8 cellular contexts compared by ENCODE assay signal in genomic region chr19:13154241-13154778, GRCh38. TPM values are rescaled to one million over a fixed set of nuclear protein-coding genes. Genes with fewer than 3 reads are reported as not detected.
DNase-seq lines count a peak whose midpoint lies in the region; ATAC-seq lines count a peak whose summit lies in the region.

No MANE protein-coding gene starts in this region.

- H3K4ac ChIP-seq in mesendoderm (ENCODE audit: low read depth, low read length): peak overlapping the region; percentile 89

- H3K27ac ChIP-seq in mesendoderm (ENCODE audit: low read depth, low read length): peak overlapping the region; percentile 93

- H2BK5ac ChIP-seq in mesendoderm (ENCODE audit: low read length): peak overlapping the region; percentile 93

- peak overlapping the region; percentile 1 for H2BK120ac ChIP-seq in mesendoderm (ENCODE audit: low read depth, low read length)

- intact Hi-C loops in activated CD4-positive, alpha-beta memory T cell treated with anti-CD3 and anti-CD28 coated beads for 36 hours (cut with micrococcal nuclease): loop anchor here (2.0 to 5.0 kb wide), 3 partner anchors 40 to 362 kb away; partner anchors contain the start of genes CALR and JUNB

- H3K4me3 Mint-ChIP-seq in activated CD4-positive, alpha-beta memory T cell treated with anti-CD3 and anti-CD28 coated beads for 36 hours: peak overlapping the region; percentile 99
- H3K4me3 Mint-ChIP-seq in effector memory CD8-positive, alpha-beta T cell: peak overlapping the region; percentile 94 to 99
- H3K4me3 Mint-ChIP-seq in stimulated activated naive B cell treated with anti-CD40 and anti-IgM and Interleukin-4, amounts not matched to agents 10 μg/mL and 1 μg/mL and 100 μg/mL, for 72 hours: peak overlapping the region; percentile 98 to 99

- H3K9me3 Mint-ChIP-seq in activated CD4-positive, alpha-beta memory T cell treated with anti-CD3 and anti-CD28 coated beads for 36 hours: no peaks in the 10 kb centered on the region
- no peaks in the 10 kb centered on the region for H3K9me3 Mint-ChIP-seq in effector memory CD8-positive, alpha-beta T cell
- H3K9me3 Mint-ChIP-seq in stimulated activated naive B cell treated with anti-CD40 and anti-IgM and Interleukin-4, amounts not matched to agents 10 μg/mL and 1 μg/mL and 100 μg/mL, for 72 hours: no peaks in the 10 kb centered on the region

- H3K4me2 ChIP-seq in mesendoderm (ENCODE audit: low read length): peak overlapping the region; percentile 66

- DNase-seq in NCI-H1105 treated with DMSO at 0.1 percent for 48 hours (lab: John Stamatoyannopoulos, UW): peak; percentile 27
- DNase-seq in NCI-H1105 (lab: John Stamatoyannopoulos, UW): no peak
- DNase-seq in NCI-H460 (ENCODE audit: extremely low read depth, low read depth): peak; percentile 78
- DNase-seq in activated CD4-positive, alpha-beta memory T cell treated with anti-CD3 and anti-CD28 coated beads for 36 hours: peak; percentile 87
- DNase-seq in effector memory CD8-positive, alpha-beta T cell: peak; percentile 28 to 38 (median 28)
- peak; percentile 72 for DNase-seq in mesendoderm
- DNase-seq in stimulated activated naive B cell treated with anti-CD40 and anti-IgM and Interleukin-4, amounts not matched to agents 10 μg/mL and 1 μg/mL and 100 μg/mL, for 72 hours: peak; percentile 72

- no peaks in the 10 kb centered on the region for H3K36me3 ChIP-seq in mesendoderm (ENCODE audit: control insufficient read depth, insufficient read depth, low read length)

- H2BK15ac ChIP-seq in mesendoderm (replicated peaks; ENCODE audit: low read depth): no peak overlapping the region

- no peaks in the 10 kb centered on the region for H3K27me3 ChIP-seq in mesendoderm (ENCODE audit: insufficient read depth, low read length, poor library complexity)

- H3K79me2 ChIP-seq in mesendoderm (ENCODE audit: control insufficient read depth, insufficient read depth, low read length): peaks cover 27% of the 10 kb centered on the region

- H3K27ac Mint-ChIP-seq in activated CD4-positive, alpha-beta memory T cell treated with anti-CD3 and anti-CD28 coated beads for 36 hours: peak overlapping the region; percentile 97
- H3K27ac Mint-ChIP-seq in effector memory CD8-positive, alpha-beta T cell: peak overlapping the region; percentile 100
- peak overlapping the region; percentile 98 for H3K27ac Mint-ChIP-seq in stimulated activated naive B cell treated with anti-CD40 and anti-IgM and Interleukin-4, amounts not matched to agents 10 μg/mL and 1 μg/mL and 100 μg/mL, for 72 hours

- H3K4me1 ChIP-seq in mesendoderm (ENCODE audit: control insufficient read depth, low read depth, low read length): no peaks in the 10 kb centered on the region

- H3K4me3 ChIP-seq in mesendoderm (ENCODE audit: low read length): peak overlapping the region; percentile 74

- peak overlapping the region; percentile 99 for H3K9ac ChIP-seq in mesendoderm (ENCODE audit: low read length)

- peak overlapping the region; percentile 56 for H3K18ac ChIP-seq in mesendoderm (ENCODE audit: low read length)

- H3K79me1 ChIP-seq in mesendoderm (ENCODE audit: low read length): peaks cover 2% of the 10 kb centered on the region

- peak overlapping the region; percentile 99 for H3K56ac ChIP-seq in mesendoderm (ENCODE audit: low read length)

- H2AK5ac ChIP-seq in mesendoderm (ENCODE audit: low read length): no peak overlapping the region

- H3K27me3 Mint-ChIP-seq in activated CD4-positive, alpha-beta memory T cell treated with anti-CD3 and anti-CD28 coated beads for 36 hours: peaks cover 3% of the 10 kb centered on the region
- no peaks in the 10 kb centered on the region for H3K27me3 Mint-ChIP-seq in effector memory CD8-positive, alpha-beta T cell
- H3K27me3 Mint-ChIP-seq in stimulated activated naive B cell treated with anti-CD40 and anti-IgM and Interleukin-4, amounts not matched to agents 10 μg/mL and 1 μg/mL and 100 μg/mL, for 72 hours: peaks cover 0 to 4% of the 10 kb centered on the region in 2 donors

- ATAC-seq in effector memory CD8-positive, alpha-beta T cell (replicated peaks): no peak
- no peak for ATAC-seq in stimulated activated naive B cell treated with anti-CD40 and anti-IgM and Interleukin-4, amounts not matched to agents 10 μg/mL and 1 μg/mL and 100 μg/mL, for 72 hours (replicated peaks)
- no peak for ATAC-seq in HG03439 (IDR thresholded peaks at IDR 0.05; ENCODE audit: unreplicated experiment)

- H3K23ac ChIP-seq in mesendoderm (ENCODE audit: low read length): no peak overlapping the region

- peaks cover 37% of the 10 kb centered on the region for H3K4me1 Mint-ChIP-seq in activated CD4-positive, alpha-beta memory T cell treated with anti-CD3 and anti-CD28 coated beads for 36 hours (ENCODE audit: low read depth)
- H3K4me1 Mint-ChIP-seq in effector memory CD8-positive, alpha-beta T cell (ENCODE audit: low read depth in 2 of 2): peaks cover 51 to 55% of the 10 kb centered on the region in 2 donors
- H3K4me1 Mint-ChIP-seq in stimulated activated naive B cell treated with anti-CD40 and anti-IgM and Interleukin-4, amounts not matched to agents 10 μg/mL and 1 μg/mL and 100 μg/mL, for 72 hours: peaks cover 42 to 63% of the 10 kb centered on the region in 2 donors

- peaks cover 36% of the 10 kb centered on the region for H3K36me3 Mint-ChIP-seq in activated CD4-positive, alpha-beta memory T cell treated with anti-CD3 and anti-CD28 coated beads for 36 hours
- H3K36me3 Mint-ChIP-seq in effector memory CD8-positive, alpha-beta T cell (ENCODE audit: insufficient read depth): peaks cover 73% of the 10 kb centered on the region
- H3K36me3 Mint-ChIP-seq in stimulated activated naive B cell treated with anti-CD40 and anti-IgM and Interleukin-4, amounts not matched to agents 10 μg/mL and 1 μg/mL and 100 μg/mL, for 72 hours: peaks cover 34 to 40% of the 10 kb centered on the region in 2 donors

- CTCF ChIA-PET in activated CD4-positive, alpha-beta memory T cell treated with anti-CD3 and anti-CD28 coated beads for 36 hours (lab: Charles Lee): interaction anchor here (0.6 to 2.2 kb wide), 9 partner anchors 10 to 1238 kb away, joined by 3 to 19 read pairs (median 6); partner anchors contain the start of gene NACC1

- H4K8ac ChIP-seq in mesendoderm (ENCODE audit: low read depth, low read length): no peak overlapping the region

- no peak overlapping the region for H4K5ac ChIP-seq in mesendoderm (ENCODE audit: low read length)

- POLR2A ChIA-PET in activated CD4-positive, alpha-beta memory T cell treated with anti-CD3 and anti-CD28 coated beads for 36 hours (lab: Charles Lee): interaction anchor here (0.5 to 6.5 kb wide), 8 partner anchors 12 to 361 kb away, joined by 3 to 167 read pairs (median 6); partner anchors contain the start of gene NACC1

- WGBS in mesendoderm (ENCODE audit: extremely low coverage, insufficient coverage, low lambda C conversion rate): no CpG with 5 or more reads among the region's 21 CpGs

RNA-seq across cellular contexts. Expression of gene IER2, which starts 4.1 kb away (rescaled TPM):
- total RNA-seq in NCI-H460 (2014; rRNA removed; shearing (Covaris generic)): 35.3 and 43.7 TPM in 2 replicates
- polyA plus RNA-seq in NCI-H460 (2014; cell fraction: nucleus; rRNA removed): 69.8 and 77.7 TPM in 2 replicates
- 100 to 1,000 TPM; 129 to 137 TPM for total RNA-seq in activated CD4-positive, alpha-beta memory T cell treated with anti-CD3 and anti-CD28 coated beads for 36 hours
- 75.2 TPM for polyA plus RNA-seq in mesendoderm (2013, experiment 1 of 2)
- polyA plus RNA-seq in mesendoderm (2013, experiment 2 of 2): 77.2 TPM

RNA-seq across cellular contexts. Expression of gene STX10, which starts 4.1 kb away (rescaled TPM):
- total RNA-seq in NCI-H460 (2014; rRNA removed; shearing (Covaris generic)): 49.9 and 58.8 TPM in 2 replicates
- 177 and 192 TPM in 2 replicates for polyA plus RNA-seq in NCI-H460 (2014; cell fraction: nucleus; rRNA removed)
- total RNA-seq in activated CD4-positive, alpha-beta memory T cell treated with anti-CD3 and anti-CD28 coated beads for 36 hours: 10 to 100 TPM; 65.5 to 66.3 TPM
- polyA plus RNA-seq in mesendoderm (2013, experiment 1 of 2): 30.2 TPM
- polyA plus RNA-seq in mesendoderm (2013, experiment 2 of 2): 29.9 TPM

RNA-seq across cellular contexts. Expression of gene NACC1, which starts 36.2 kb away (rescaled TPM):
- total RNA-seq in NCI-H460 (2014; rRNA removed; shearing (Covaris generic)): 32.0 and 35.3 TPM in 2 replicates
- polyA plus RNA-seq in NCI-H460 (2014; cell fraction: nucleus; rRNA removed): 24.8 and 58.7 TPM in 2 replicates
- total RNA-seq in activated CD4-positive, alpha-beta memory T cell treated with anti-CD3 and anti-CD28 coated beads for 36 hours: 10 to 100 TPM; 89.8 to 90.9 TPM
- 210 TPM for polyA plus RNA-seq in mesendoderm (2013, experiment 1 of 2)
- 205 TPM for polyA plus RNA-seq in mesendoderm (2013, experiment 2 of 2)

RNA-seq across cellular contexts. Expression of gene TRMT1, which starts 37.8 kb away (rescaled TPM):
- 36.2 and 42.8 TPM in 2 replicates for total RNA-seq in NCI-H460 (2014; rRNA removed; shearing (Covaris generic))
- 254 and 276 TPM in 2 replicates for polyA plus RNA-seq in NCI-H460 (2014; cell fraction: nucleus; rRNA removed)
- total RNA-seq in activated CD4-positive, alpha-beta memory T cell treated with anti-CD3 and anti-CD28 coated beads for 36 hours: 10 to 100 TPM; 59.2 to 61.3 TPM
- 67.9 TPM for polyA plus RNA-seq in mesendoderm (2013, experiment 1 of 2)
- 70.6 TPM for polyA plus RNA-seq in mesendoderm (2013, experiment 2 of 2)

RNA-seq across cellular contexts. Expression of gene LYL1, which starts 51.7 kb away (rescaled TPM):
- total RNA-seq in NCI-H460 (2014; rRNA removed; shearing (Covaris generic)): 1.4 and 2.7 TPM in 2 replicates
- 2.9 and 12.6 TPM in 2 replicates for polyA plus RNA-seq in NCI-H460 (2014; cell fraction: nucleus; rRNA removed)
- total RNA-seq in activated CD4-positive, alpha-beta memory T cell treated with anti-CD3 and anti-CD28 coated beads for 36 hours: 1 to 10 TPM; 5.0 to 5.6 TPM
- 0.48 TPM for polyA plus RNA-seq in mesendoderm (2013, experiment 1 of 2)
- 0.62 TPM for polyA plus RNA-seq in mesendoderm (2013, experiment 2 of 2)
